ENCODE assay signal across 8 cellular contexts in genomic region chr7:80133361-80134104, GRCh38. TPM values are rescaled to one million over a fixed set of nuclear protein-coding genes. Genes with fewer than 3 reads are reported as not detected.
A peak's percentile ranks its signal among the peaks of the same experiment; 100 is the strongest.
DNase-seq lines count a peak whose midpoint lies in the region; ATAC-seq, FAIRE-seq and TF ChIP-seq lines count a peak whose summit lies in the region.

No MANE protein-coding gene starts in this region.

- peak overlapping the region; percentile 48 for H3K27ac Mint-ChIP-seq in neural progenitor cell

- H2AFZ ChIP-seq in PC-3 (ENCODE audit: low read length) (peak overlapping the region; percentile 64), neural progenitor cell (replicated peaks) (peak overlapping the region; percentile 96)

- H3K4me3 ChIP-seq in BLaER1 treated with 17β-estradiol and CSF1 and Interleukin-3, amounts not matched to agents 10 nM and 100 nM = peak overlapping the region in 7 of 10 experiments; percentile 85 to 93 (median 89); a peak in 8 of 20 replicates
- peak overlapping the region; percentile 99 for H3K4me3 ChIP-seq in PC-3 (ENCODE audit: low read length)
- no peak overlapping the region for H3K4me3 ChIP-seq in epithelial cell of proximal tubule (ENCODE audit: low read depth, low read length)
- H3K4me3 ChIP-seq in neural progenitor cell = peak overlapping the region; percentile 99

- peaks cover 11 to 39% (median 23%) of the 10 kb centered on the region in 10 experiments; a peak in 18 of 20 replicates for H3K4me1 ChIP-seq in BLaER1 treated with 17β-estradiol and CSF1 and Interleukin-3, amounts not matched to agents 10 nM and 100 nM
- peaks cover 11% of the 10 kb centered on the region for H3K4me1 ChIP-seq in PC-3 (ENCODE audit: insufficient read depth, low read length)
- H3K4me1 ChIP-seq in neural progenitor cell = peaks cover 32% of the 10 kb centered on the region

- H3K79me2 ChIP-seq in PC-3 (ENCODE audit: low read length) = peaks cover 31% of the 10 kb centered on the region
- H3K79me2 ChIP-seq in neural progenitor cell (ENCODE audit: low read depth) = peaks cover 38% of the 10 kb centered on the region

- peaks cover 3% of the 10 kb centered on the region for H3K27me3 Mint-ChIP-seq in neural progenitor cell (ENCODE audit: insufficient read depth, low read depth)

- peaks cover 19% of the 10 kb centered on the region for H3K4me1 Mint-ChIP-seq in neural progenitor cell

- BruUV-seq in PC-3 (replicated peaks; lab: Mats Ljungman, UMichigan) = no TSS peak

- H3K36me3 Mint-ChIP-seq in neural progenitor cell = peaks cover 4% of the 10 kb centered on the region

- H3K9ac ChIP-seq in BLaER1 treated with 17β-estradiol and CSF1 and Interleukin-3, amounts not matched to agents 10 nM and 100 nM = peak overlapping the region in 3 of 11 experiments; percentile 85 to 87 (median 86); a peak in 4 of 22 replicates
- H3K9ac ChIP-seq in PC-3 (ENCODE audit: low read length) = no peak overlapping the region
- H3K9ac ChIP-seq in neural progenitor cell = no peak overlapping the region

- peaks cover 21 to 35% (median 27%) of the 10 kb centered on the region in 11 experiments; a peak in 21 of 22 replicates for H3K27me3 ChIP-seq in BLaER1 treated with 17β-estradiol and CSF1 and Interleukin-3, amounts not matched to agents 10 nM and 100 nM
- H3K27me3 ChIP-seq in PC-3 (ENCODE audit: low read length) (no peaks in the 10 kb centered on the region), neural progenitor cell (no peaks in the 10 kb centered on the region)

- H3K27ac ChIP-seq in BLaER1 treated with 17β-estradiol and CSF1 and Interleukin-3, amounts not matched to agents 10 nM and 100 nM = no peak overlapping the region; a peak in 1 of 22 replicates
- H3K27ac ChIP-seq in PC-3 (ENCODE audit: low read length) = peak overlapping the region; percentile 15; the same call in 1 of the 2 replicates
- H3K27ac ChIP-seq in neural progenitor cell = no peak overlapping the region

- no peaks in the 10 kb centered on the region for H3K36me3 ChIP-seq in BLaER1 treated with 17β-estradiol and CSF1 and Interleukin-3, amounts not matched to agents 10 nM and 100 nM
- H3K36me3 ChIP-seq in PC-3 (ENCODE audit: low read depth, low read length) (no peaks in the 10 kb centered on the region), neural progenitor cell (no peaks in the 10 kb centered on the region)

- peaks cover 10 to 18% (median 15%) of the 10 kb centered on the region in 11 experiments for H3K9me3 ChIP-seq in BLaER1 treated with 17β-estradiol and CSF1 and Interleukin-3, amounts not matched to agents 10 nM and 100 nM (replicated peaks in 1 of 11)
- H3K9me3 ChIP-seq in PC-3 (ENCODE audit: low read length) = no peaks in the 10 kb centered on the region
- H3K9me3 ChIP-seq in neural progenitor cell (ENCODE audit: low read depth) = no peaks in the 10 kb centered on the region

- no peak for ATAC-seq in PC-3
- no peak for ATAC-seq in GM21576 (IDR thresholded peaks at IDR 0.05; ENCODE audit: unreplicated experiment)

- peaks cover 7% of the 10 kb centered on the region for H3K9me3 Mint-ChIP-seq in neural progenitor cell

- DNase-seq in PC-3 (peak; percentile 41), epithelial cell of proximal tubule (ENCODE audit: low read depth) (no peak), neural progenitor cell (ENCODE audit: low spot score) (peak; percentile 33), NCI-H2081 (lab: John Stamatoyannopoulos, UW) (no peak), HTR-8/SVneo (ENCODE audit: insufficient read length, low spot score) (no peak), GF-D8 (lab: John Stamatoyannopoulos, UW) (no peak)

- H3F3A ChIP-seq in PC-3 (ENCODE audit: low read length, unreplicated experiment) (no peaks in the 10 kb centered on the region), neural progenitor cell (ENCODE audit: low read depth) (peaks cover 14% of the 10 kb centered on the region)

- peak overlapping the region; percentile 90 for H3K4me3 Mint-ChIP-seq in neural progenitor cell

- no peak for FAIRE-seq in HTR-8/SVneo (lab: Jason Lieb, UNC)

- H3K9me2 ChIP-seq in PC-3 (replicated peaks; ENCODE audit: low read length) = no peaks in the 10 kb centered on the region

- H3K4me2 ChIP-seq in BLaER1 treated with 17β-estradiol and CSF1 and Interleukin-3, amounts not matched to agents 10 nM and 100 nM = peak overlapping the region in 10 of 11 experiments; percentile 70 to 96 (median 90); a peak in 21 of 22 replicates
- H3K4me2 ChIP-seq in PC-3 (ENCODE audit: low read length) = peak overlapping the region; percentile 65
- peak overlapping the region; percentile 85 for H3K4me2 ChIP-seq in neural progenitor cell

- TF ChIP-seq CTCF in PC-3 (conservative IDR thresholded peaks at IDR 0.05; ENCODE audit: low read depth, low read length) (peak; percentile 39), epithelial cell of proximal tubule (conservative IDR thresholded peaks at IDR 0.05; ENCODE audit: low read depth, low read length) (peak; percentile 39), neural progenitor cell (IDR thresholded peaks at IDR 0.05) (no peak)

- CTCF ChIA-PET in PC-3 (lab: Charles Lee) = interaction anchor here (0.6 to 2.8 kb wide), 13 partner anchors 12 to 1870 kb away, joined by 3 to 18 read pairs (median 3); no protein-coding TSS in a partner anchor

- H4K20me1 ChIP-seq in BLaER1 treated with 17β-estradiol and CSF1 and Interleukin-3, amounts not matched to agents 10 nM and 100 nM = peaks cover 0 to 19% (median 0%) of the 10 kb centered on the region in 11 experiments; a peak in 8 of 22 replicates
- H4K20me1 ChIP-seq in PC-3 (ENCODE audit: low read length) (0 out of 2 replicates have a peak, but pooled peaks cover 4% of the 10 kb centered on the region), neural progenitor cell (ENCODE audit: low read depth) (peaks cover 12% of the 10 kb centered on the region)

- POLR2A ChIA-PET in PC-3 (lab: Charles Lee; ENCODE audit: unreplicated experiment) = no interaction called here

- intact Hi-C loops in PC-3 (cut with micrococcal nuclease) = loop anchor here (1.0 to 10.0 kb wide), 4 partner anchors 35 to 531 kb away; no protein-coding TSS in a partner anchor

RNA-seq across cellular contexts. Expression of gene GNAI1, which starts 1.1 kb away (rescaled TPM):
- total RNA-seq in PC-3 (2014; rRNA removed) (16.9 and 19.6 TPM in 2 replicates), epithelial cell of proximal tubule (30.0 and 33.6 TPM in 2 replicates), neural progenitor cell (ENCODE audit: low replicate concordance) (56.9 and 91.3 TPM in 2 replicates)

Comparison
In these comparisons a context has a peak if more than half of its experiments do, and no peak if none do; other contexts are left out.
1. DNase-seq: peak in PC-3 (single experiment) and neural progenitor cell (single experiment); none in epithelial cell of proximal tubule (single experiment), NCI-H2081 (0 of 2), HTR-8/SVneo (single experiment) and GF-D8 (single experiment).
2. Peak in every context shown above with its lines, with median percentiles within 50 percentile points of each other: H3K4me2 ChIP-seq.